ENCODE assay signal across 23 cellular contexts in genomic region chr9:21927752-21928151, GRCh38.
"Had no signal": no experiment of that assay in that cellular context is flagged by ENCODE, and none has a peak within 500 bp of the region (broad histone marks: within the 10 kb centered on the region; RNA-seq: fewer than 3 reads in every experiment).

No MANE protein-coding gene starts in this region.

- DNase-seq: naive thymus-derived CD4-positive, alpha-beta T cell; occipital lobe; ovary; posterior cingulate gyrus; psoas muscle; right cardiac atrium; right lobe of liver; sigmoid colon; small intestine; stimulated activated CD4-positive, alpha-beta T cell treated with anti-CD3 and anti-CD28 coated beads, Interleukin-15, amount 100 ng/mL, for 24 hours; stimulated activated CD4-positive, alpha-beta T cell treated with anti-CD3 and anti-CD28 coated beads, Interleukin-2, amount 100 ng/mL, for 24 hours; stimulated activated CD4-positive, alpha-beta T cell treated with anti-CD3 and anti-CD28 coated beads, Interleukin-2, amount 100 ng/mL, for 48 hours; stimulated activated CD4-positive, alpha-beta T cell treated with anti-CD3 and anti-CD28 coated beads, Interleukin-4, amount 100 ng/mL, for 24 hours; stimulated activated naive B cell treated with anti-CD40 and anti-IgM and Interleukin-4, amounts not matched to agents 10 μg/mL and 1 μg/mL and 100 μg/mL, for 72 hours; stimulated activated naive CD4-positive, alpha-beta T cell treated with Interleukin-2 at 50 U/mL for 16 hours; stomach; thyroid gland; upper lobe of left lung had no signal

- H3K4me1 Mint-ChIP-seq: nephron; neural progenitor cell; stimulated activated effector memory CD8-positive, alpha-beta T cell treated with anti-CD3 and anti-CD28 coated beads, Interleukin-12 subunit alpha, Interleukin-12 subunit beta, amount 100 ng/mL, for 72 hours; stimulated activated naive B cell treated with anti-CD40 and anti-IgM and Interleukin-4, amounts not matched to agents 10 μg/mL and 1 μg/mL and 100 μg/mL, for 72 hours had no signal

- H3K4me3 Mint-ChIP-seq: naive thymus-derived CD4-positive, alpha-beta T cell; nephron; neural progenitor cell; stimulated activated effector memory CD8-positive, alpha-beta T cell treated with anti-CD3 and anti-CD28 coated beads, Interleukin-12 subunit alpha, Interleukin-12 subunit beta, amount 100 ng/mL, for 72 hours; stimulated activated naive B cell treated with anti-CD40 and anti-IgM and Interleukin-4, amounts not matched to agents 10 μg/mL and 1 μg/mL and 100 μg/mL, for 72 hours; stimulated activated naive CD8-positive, alpha-beta T cell treated with anti-CD3 and anti-CD28 coated beads, Interleukin-15, Interleukin-2, amounts not matched to agents 100 ng/mL and 50 ng/mL, for 24 hours had no signal

- H3K9me3 Mint-ChIP-seq: nephron; neural progenitor cell; stimulated activated effector memory CD8-positive, alpha-beta T cell treated with anti-CD3 and anti-CD28 coated beads, Interleukin-12 subunit alpha, Interleukin-12 subunit beta, amount 100 ng/mL, for 72 hours; stimulated activated naive CD8-positive, alpha-beta T cell treated with anti-CD3 and anti-CD28 coated beads, Interleukin-15, Interleukin-2, amounts not matched to agents 100 ng/mL and 50 ng/mL, for 24 hours had no signal

- H3K27ac Mint-ChIP-seq: nephron; neural progenitor cell; progenitor cell of endocrine pancreas; stimulated activated effector memory CD8-positive, alpha-beta T cell treated with anti-CD3 and anti-CD28 coated beads, Interleukin-12 subunit alpha, Interleukin-12 subunit beta, amount 100 ng/mL, for 72 hours; stimulated activated naive B cell treated with anti-CD40 and anti-IgM and Interleukin-4, amounts not matched to agents 10 μg/mL and 1 μg/mL and 100 μg/mL, for 72 hours; stimulated activated naive CD8-positive, alpha-beta T cell treated with anti-CD3 and anti-CD28 coated beads, Interleukin-15, Interleukin-2, amounts not matched to agents 100 ng/mL and 50 ng/mL, for 24 hours had no signal

- H3K36me3 Mint-ChIP-seq: stimulated activated effector memory CD8-positive, alpha-beta T cell treated with anti-CD3 and anti-CD28 coated beads, Interleukin-12 subunit alpha, Interleukin-12 subunit beta, amount 100 ng/mL, for 72 hours had no signal

- ATAC-seq: naive thymus-derived CD4-positive, alpha-beta T cell; psoas muscle; right cardiac atrium; right lobe of liver; stimulated activated effector memory CD8-positive, alpha-beta T cell treated with anti-CD3 and anti-CD28 coated beads, Interleukin-12 subunit alpha, Interleukin-12 subunit beta, amount 100 ng/mL, for 72 hours; stimulated activated naive B cell treated with anti-CD40 and anti-IgM and Interleukin-4, amounts not matched to agents 10 μg/mL and 1 μg/mL and 100 μg/mL, for 72 hours had no signal

- H3K27me3 Mint-ChIP-seq: progenitor cell of endocrine pancreas; stimulated activated naive B cell treated with anti-CD40 and anti-IgM and Interleukin-4, amounts not matched to agents 10 μg/mL and 1 μg/mL and 100 μg/mL, for 72 hours; stimulated activated naive CD8-positive, alpha-beta T cell treated with anti-CD3 and anti-CD28 coated beads, Interleukin-15, Interleukin-2, amounts not matched to agents 100 ng/mL and 50 ng/mL, for 24 hours had no signal
